9 cellular contexts compared by ENCODE assay signal in genomic region chr4:155403886-155404285, GRCh38. TPM values are rescaled to one million over a fixed set of nuclear protein-coding genes. Genes with fewer than 3 reads are reported as not detected.
DNase-seq lines count a peak whose midpoint lies in the region; ATAC-seq, FAIRE-seq and TF ChIP-seq lines count a peak whose summit lies in the region.
"Had no signal": no experiment of that assay in that cellular context is flagged by ENCODE, and none has a peak within 500 bp of the region (broad histone marks: within the 10 kb centered on the region; RNA-seq: fewer than 3 reads in every experiment).

No MANE protein-coding gene starts in this region.

- POLR2A ChIA-PET in Panc1 (lab: Charles Lee), result no interaction called here

- CTCF ChIA-PET in Panc1 (lab: Charles Lee), result no interaction called here

- H3K4me3 ChIP-seq in Panc1 (ENCODE audit: low read depth in 2 of 2, low read length in 2 of 2), result no peak overlapping the region

- no peaks in the 10 kb centered on the region for H3K9me3 ChIP-seq in Panc1 (ENCODE audit: control insufficient read depth, insufficient read depth, low read depth, low read length)

- no peaks in the 10 kb centered on the region for H3K27me3 ChIP-seq in Panc1 (ENCODE audit: control insufficient read depth, insufficient read depth, low read length)
- peaks cover 2% of the 10 kb centered on the region for H3K27me3 ChIP-seq in foreskin keratinocyte

- no peak for FAIRE-seq in urothelium cell line (lab: Jason Lieb, UNC)

- ATAC-seq in Panc1 (peak; percentile 63; the same call in 1 of the 2 replicates), foreskin keratinocyte (peak; percentile 75), HG03469 (IDR thresholded peaks at IDR 0.05; ENCODE audit: unreplicated experiment) (no peak)
- no peak for ATAC-seq in stimulated activated effector memory CD8-positive, alpha-beta T cell treated with anti-CD3 and anti-CD28 coated beads, Interleukin-12 subunit alpha, Interleukin-12 subunit beta, amount 100 ng/mL, for 72 hours
- ATAC-seq in stimulated activated naive B cell treated with anti-CD40 and anti-IgM and Interleukin-4, amounts not matched to agents 10 μg/mL and 1 μg/mL and 100 μg/mL, for 72 hours (replicated peaks), result no peak

- H3K4me1 Mint-ChIP-seq in stimulated activated effector memory CD8-positive, alpha-beta T cell treated with anti-CD3 and anti-CD28 coated beads, Interleukin-12 subunit alpha, Interleukin-12 subunit beta, amount 100 ng/mL, for 72 hours, result no peaks in the 10 kb centered on the region
- no peaks in the 10 kb centered on the region for H3K4me1 Mint-ChIP-seq in stimulated activated naive B cell treated with anti-CD40 and anti-IgM and Interleukin-4, amounts not matched to agents 10 μg/mL and 1 μg/mL and 100 μg/mL, for 72 hours
- H3K4me1 Mint-ChIP-seq: memory B cell had no signal

- H3K27ac ChIP-seq in Panc1 (ENCODE audit: low read length) (no peak overlapping the region), foreskin keratinocyte (no peak overlapping the region)

- peak; percentile 14 for DNase-seq in SIG-M5 treated with dmso at 0.1 percent for 504 hours (lab: John Stamatoyannopoulos, UW; ENCODE audit: unreplicated experiment)
- DNase-seq in SIG-M5 (lab: John Stamatoyannopoulos, UW), result no peak
- peak; percentile 20 for DNase-seq in Panc1 (ENCODE audit: low read depth, low spot score)
- DNase-seq in foreskin keratinocyte, result peak; percentile 9 to 44
- peak; percentile 8 for DNase-seq in urothelium cell line (ENCODE audit: low spot score)
- DNase-seq in stimulated activated effector memory CD8-positive, alpha-beta T cell treated with anti-CD3 and anti-CD28 coated beads, Interleukin-12 subunit alpha, Interleukin-12 subunit beta, amount 100 ng/mL, for 72 hours (ENCODE audit: low spot score in 2 of 2), result no peak
- DNase-seq in stimulated activated naive B cell treated with anti-CD40 and anti-IgM and Interleukin-4, amounts not matched to agents 10 μg/mL and 1 μg/mL and 100 μg/mL, for 72 hours, result no peak

- TF ChIP-seq CTCF in Panc1 (IDR thresholded peaks at IDR 0.05) (peak; percentile 29; the same call in 1 of the 2 replicates), foreskin keratinocyte (conservative IDR thresholded peaks at IDR 0.05) (peak; percentile 75)

- no TSS peak for BruUV-seq in Panc1 (replicated peaks; lab: Mats Ljungman, UMichigan)

- intact Hi-C loops in Panc1 (cut with micrococcal nuclease; ENCODE audit: unreplicated experiment), result loop anchor here (1.0 kb wide), 1 partner anchor 383 kb away; no protein-coding TSS in a partner anchor

- in situ Hi-C loops in Panc1 (cut with HindIII; ENCODE audit: low pct_unique_long_range_greater_than_20kb, low sequenced_read_pairs), result no loop called here

- no peak overlapping the region for H3K4me3 Mint-ChIP-seq in stimulated activated effector memory CD8-positive, alpha-beta T cell treated with anti-CD3 and anti-CD28 coated beads, Interleukin-12 subunit alpha, Interleukin-12 subunit beta, amount 100 ng/mL, for 72 hours
- H3K4me3 Mint-ChIP-seq in stimulated activated naive B cell treated with anti-CD40 and anti-IgM and Interleukin-4, amounts not matched to agents 10 μg/mL and 1 μg/mL and 100 μg/mL, for 72 hours, result no peak overlapping the region
- H3K4me3 Mint-ChIP-seq: memory B cell had no signal

- H3K36me3 Mint-ChIP-seq in stimulated activated effector memory CD8-positive, alpha-beta T cell treated with anti-CD3 and anti-CD28 coated beads, Interleukin-12 subunit alpha, Interleukin-12 subunit beta, amount 100 ng/mL, for 72 hours, result no peaks in the 10 kb centered on the region
- no peaks in the 10 kb centered on the region for H3K36me3 Mint-ChIP-seq in stimulated activated naive B cell treated with anti-CD40 and anti-IgM and Interleukin-4, amounts not matched to agents 10 μg/mL and 1 μg/mL and 100 μg/mL, for 72 hours
- H3K36me3 Mint-ChIP-seq: memory B cell had no signal

- no peaks in the 10 kb centered on the region for H3K4me1 ChIP-seq in Panc1 (ENCODE audit: control insufficient read depth, insufficient read depth, low read length)
- no peaks in the 10 kb centered on the region for H3K4me1 ChIP-seq in foreskin keratinocyte

- no peak overlapping the region for H3K27ac Mint-ChIP-seq in stimulated activated effector memory CD8-positive, alpha-beta T cell treated with anti-CD3 and anti-CD28 coated beads, Interleukin-12 subunit alpha, Interleukin-12 subunit beta, amount 100 ng/mL, for 72 hours
- no peak overlapping the region for H3K27ac Mint-ChIP-seq in stimulated activated naive B cell treated with anti-CD40 and anti-IgM and Interleukin-4, amounts not matched to agents 10 μg/mL and 1 μg/mL and 100 μg/mL, for 72 hours
- H3K27ac Mint-ChIP-seq: memory B cell had no signal

- peaks cover 9 to 23% of the 10 kb centered on the region in 2 donors for H3K27me3 Mint-ChIP-seq in stimulated activated naive B cell treated with anti-CD40 and anti-IgM and Interleukin-4, amounts not matched to agents 10 μg/mL and 1 μg/mL and 100 μg/mL, for 72 hours

- no peaks in the 10 kb centered on the region for H3K36me3 ChIP-seq in Panc1 (ENCODE audit: control insufficient read depth, insufficient read depth, low read length)

- no peaks in the 10 kb centered on the region for H3K9me3 Mint-ChIP-seq in stimulated activated effector memory CD8-positive, alpha-beta T cell treated with anti-CD3 and anti-CD28 coated beads, Interleukin-12 subunit alpha, Interleukin-12 subunit beta, amount 100 ng/mL, for 72 hours
- no peaks in the 10 kb centered on the region for H3K9me3 Mint-ChIP-seq in stimulated activated naive B cell treated with anti-CD40 and anti-IgM and Interleukin-4, amounts not matched to agents 10 μg/mL and 1 μg/mL and 100 μg/mL, for 72 hours
- H3K9me3 Mint-ChIP-seq: memory B cell had no signal

RNA-seq across cellular contexts. Expression of gene MAP9, which starts 27.1 kb away (rescaled TPM):
- total RNA-seq in Panc1 (2021; ENCODE audit: unreplicated experiment), result 9.8 TPM
- 4.1 TPM for polyA plus RNA-seq in Panc1 (2012; ENCODE audit: insufficient read length)
- 12.0 and 12.3 TPM in 2 replicates for total RNA-seq in foreskin keratinocyte
- polyA plus RNA-seq in foreskin keratinocyte, result 5.2 and 5.4 TPM in 2 replicates

Comparison
In these comparisons a context has a peak if more than half of its experiments do, and no peak if none do; other contexts are left out.
1. DNase-seq: peak in SIG-M5 treated with dmso at 0.1 percent for 504 hours (single experiment), Panc1 (single experiment), foreskin keratinocyte (2 of 2) and urothelium cell line (single experiment); none in SIG-M5 (single experiment), stimulated activated effector memory CD8-positive, alpha-beta T cell treated with anti-CD3 and anti-CD28 coated beads, Interleukin-12 subunit alpha, Interleukin-12 subunit beta, amount 100 ng/mL, for 72 hours (0 of 2) and stimulated activated naive B cell treated with anti-CD40 and anti-IgM and Interleukin-4, amounts not matched to agents 10 μg/mL and 1 μg/mL and 100 μg/mL, for 72 hours (single experiment).
2. ATAC-seq: peak in Panc1 (single experiment) and foreskin keratinocyte (single experiment); none in HG03469 (single experiment), stimulated activated effector memory CD8-positive, alpha-beta T cell treated with anti-CD3 and anti-CD28 coated beads, Interleukin-12 subunit alpha, Interleukin-12 subunit beta, amount 100 ng/mL, for 72 hours (single experiment) and stimulated activated naive B cell treated with anti-CD40 and anti-IgM and Interleukin-4, amounts not matched to agents 10 μg/mL and 1 μg/mL and 100 μg/mL, for 72 hours (0 of 2).